ENCODE assay signal across 18 cellular contexts in the genomic region with DNA sequence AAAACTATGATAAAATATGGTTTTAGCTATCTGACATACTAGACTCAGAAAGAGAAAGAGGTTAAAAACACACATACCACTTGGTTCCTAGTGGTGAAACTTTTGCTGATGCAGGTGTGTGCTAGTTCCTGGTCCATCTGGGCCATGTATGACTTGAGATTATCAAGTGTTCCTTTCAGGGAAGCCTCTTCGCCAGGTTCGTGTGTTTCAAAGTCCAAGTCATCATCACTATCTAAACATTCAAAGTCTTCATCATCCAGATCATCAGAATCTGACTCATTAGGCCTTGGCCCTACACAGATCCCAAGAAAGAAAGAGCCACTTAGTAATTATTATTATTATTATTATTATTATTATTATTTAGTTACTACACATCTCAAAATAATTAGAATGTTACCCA.
"Had no signal": no experiment of that assay in that cellular context is flagged by ENCODE, and none has a peak within 500 bp of the region (broad histone marks: within the 10 kb centered on the region; RNA-seq: fewer than 3 reads in every experiment).

No MANE protein-coding gene starts in this region.

- FAIRE-seq: astrocyte had no signal

- ATAC-seq: activated CD4-positive, alpha-beta T cell treated with anti-CD3 and anti-CD28 coated beads for 36 hours; activated T-helper 17 cell treated with anti-CD3 and anti-CD28 coated beads, Interleukin-2, amount 50 U/mL, for 72 hours; foreskin keratinocyte; naive thymus-derived CD4-positive, alpha-beta T cell had no signal

- DNase-seq: activated B cell treated with CpG ODN at 0.5 μM for 24 hours; activated CD4-positive, alpha-beta T cell treated with anti-CD3 and anti-CD28 coated beads for 36 hours; activated CD4-positive, alpha-beta T cell treated with anti-CD3 and anti-CD28 coated beads, Interleukin-2, amount 50 U/mL, for 4 hours; activated CD8-positive, alpha-beta memory T cell treated with anti-CD3 and anti-CD28 coated beads for 24 hours; activated CD8-positive, alpha-beta memory T cell treated with anti-CD3 and anti-CD28 coated beads, Interleukin-2, amount 50 U/mL, for 4 hours; activated naive CD4-positive, alpha-beta T cell; activated T-cell treated with anti-CD3 and anti-CD28 coated beads, Interleukin-2, amount 50 U/mL, for 24 hours; adrenal gland; foreskin keratinocyte; naive thymus-derived CD4-positive, alpha-beta T cell; retina; spleen; stimulated activated CD4-positive, alpha-beta T cell treated with anti-CD3 and anti-CD28 coated beads, Interleukin-4, amount 100 ng/mL, for 1 hour; stimulated activated naive CD4-positive, alpha-beta T cell treated with Interleukin-2 at 50 U/mL for 16 hours; T-helper 9 cell; upper lobe of left lung had no signal
